Comparison of ENCODE assay signal across 9 cellular contexts in genomic region chr21:42235593-42235992, GRCh38. TPM values are rescaled to one million over a fixed set of nuclear protein-coding genes. Genes with fewer than 3 reads are reported as not detected.
DNase-seq lines count a peak whose midpoint lies in the region; ATAC-seq and TF ChIP-seq lines count a peak whose summit lies in the region.
"Had no signal": no experiment of that assay in that cellular context is flagged by ENCODE, and none has a peak within 500 bp of the region (broad histone marks: within the 10 kb centered on the region; RNA-seq: fewer than 3 reads in every experiment).

No MANE protein-coding gene starts in this region.

- peak overlapping the region; percentile 72 for H3K4me3 Mint-ChIP-seq in activated CD4-positive, alpha-beta T cell treated with anti-CD3 and anti-CD28 coated beads, Interleukin-2, amount 10 ng/mL, durations not matched to agents 24 days and 14 days
- peak overlapping the region; percentile 67 for H3K4me3 Mint-ChIP-seq in activated CD8-positive, alpha-beta T cell treated with anti-CD3 and anti-CD28 coated beads for 36 hours

- WGBS in stomach, 5 donors, result 22 to 55% (median 39%) methylated on average over 9 of the region's 9 CpGs

- H3K4me3 ChIP-seq in iPS-18a (ENCODE audit: low read length) (peak overlapping the region; percentile 56), stomach (peak overlapping the region in 2 of 4 donors; percentile 56 to 57)

- peak overlapping the region; percentile 94 for H3K27ac Mint-ChIP-seq in activated CD4-positive, alpha-beta T cell treated with anti-CD3 and anti-CD28 coated beads, Interleukin-2, amount 10 ng/mL, durations not matched to agents 24 days and 14 days
- peak overlapping the region; percentile 93 for H3K27ac Mint-ChIP-seq in activated CD8-positive, alpha-beta T cell treated with anti-CD3 and anti-CD28 coated beads for 36 hours

- no peaks in the 10 kb centered on the region for H3K36me3 ChIP-seq in iPS-18a (ENCODE audit: control insufficient read depth, low read depth, low read length)
- H3K36me3 ChIP-seq in stomach, result no peaks in the 10 kb centered on the region

- no peak for TF ChIP-seq EP300 in stomach (IDR thresholded peaks at IDR 0.05)

- H3K27me3 ChIP-seq in iPS-18a (ENCODE audit: control insufficient read depth, insufficient read depth, low read length), result peaks cover 55% of the 10 kb centered on the region
- no peaks in the 10 kb centered on the region for H3K27me3 ChIP-seq in stomach

- no peak for DNase-seq in activated CD4-positive, alpha-beta T cell treated with anti-CD3 and anti-CD28 coated beads, Interleukin-2, amount 10 ng/mL, durations not matched to agents 24 days and 14 days
- no peak for DNase-seq in activated CD4-positive, alpha-beta T cell treated with anti-CD3 and anti-CD28 coated beads, Interleukin-2, amount 50 U/mL, for 4 hours
- peak; percentile 25 for DNase-seq in activated CD8-positive, alpha-beta T cell treated with anti-CD3 and anti-CD28 coated beads for 36 hours
- no peak for DNase-seq in stomach
- DNase-seq in effector CD4-positive, alpha-beta T cell, result no peak
- no peak for DNase-seq in stimulated activated CD4-positive, alpha-beta T cell treated with anti-CD3 and anti-CD28 coated beads, Interleukin-4, amount 100 ng/mL, for 24 hours
- DNase-seq: NCI-H1092 had no signal

- H3K9me3 Mint-ChIP-seq in activated CD4-positive, alpha-beta T cell treated with anti-CD3 and anti-CD28 coated beads, Interleukin-2, amount 10 ng/mL, durations not matched to agents 24 days and 14 days, result peaks cover 6% of the 10 kb centered on the region
- H3K9me3 Mint-ChIP-seq in activated CD8-positive, alpha-beta T cell treated with anti-CD3 and anti-CD28 coated beads for 36 hours, result peaks cover 4% of the 10 kb centered on the region

- peaks cover 30% of the 10 kb centered on the region for H3K4me1 ChIP-seq in iPS-18a (ENCODE audit: control insufficient read depth, low read depth, low read length)
- peaks cover 66 to 89% (median 71%) of the 10 kb centered on the region in 4 donors for H3K4me1 ChIP-seq in stomach

- no peak for TF ChIP-seq CTCF in activated CD8-positive, alpha-beta T cell treated with anti-CD3 and anti-CD28 coated beads for 36 hours (IDR thresholded peaks at IDR 0.05)
- TF ChIP-seq CTCF in stomach (IDR thresholded peaks at IDR 0.05), result no peak

- peak overlapping the region; percentile 43 for H3K9ac ChIP-seq in iPS-18a (ENCODE audit: low read length)

- no peaks in the 10 kb centered on the region for H3K27me3 Mint-ChIP-seq in activated CD4-positive, alpha-beta T cell treated with anti-CD3 and anti-CD28 coated beads, Interleukin-2, amount 10 ng/mL, durations not matched to agents 24 days and 14 days
- no peaks in the 10 kb centered on the region for H3K27me3 Mint-ChIP-seq in activated CD8-positive, alpha-beta T cell treated with anti-CD3 and anti-CD28 coated beads for 36 hours

- no peak for TF ChIP-seq POLR2A in stomach (IDR thresholded peaks at IDR 0.05)

- POLR2A ChIA-PET in activated CD8-positive, alpha-beta T cell treated with anti-CD3 and anti-CD28 coated beads for 36 hours (lab: Charles Lee), result interaction anchor here (0.7 to 9.6 kb wide), 9 partner anchors 9 to 262 kb away, joined by 3 to 110 read pairs (median 4); partner anchors contain the start of gene ABCG1

- CTCF ChIA-PET in activated CD8-positive, alpha-beta T cell treated with anti-CD3 and anti-CD28 coated beads for 36 hours (lab: Charles Lee), result interaction anchor here (1.4 to 4.7 kb wide), 3 partner anchors 23 to 43 kb away, joined by 5 to 38 read pairs (median 6); no protein-coding TSS in a partner anchor

- no peak for ATAC-seq in activated CD8-positive, alpha-beta T cell treated with anti-CD3 and anti-CD28 coated beads for 36 hours
- ATAC-seq in GM21515 (IDR thresholded peaks at IDR 0.05; ENCODE audit: unreplicated experiment), result no peak

- no peaks in the 10 kb centered on the region for H3K9me3 ChIP-seq in iPS-18a (ENCODE audit: control insufficient read depth, low read depth, low read length)
- H3K9me3 ChIP-seq in stomach, result no peaks in the 10 kb centered on the region

- peaks cover 6% of the 10 kb centered on the region for H3K36me3 Mint-ChIP-seq in activated CD4-positive, alpha-beta T cell treated with anti-CD3 and anti-CD28 coated beads, Interleukin-2, amount 10 ng/mL, durations not matched to agents 24 days and 14 days (ENCODE audit: low read depth)
- peaks cover 16% of the 10 kb centered on the region for H3K36me3 Mint-ChIP-seq in activated CD8-positive, alpha-beta T cell treated with anti-CD3 and anti-CD28 coated beads for 36 hours (ENCODE audit: low read depth)

- peaks cover 81% of the 10 kb centered on the region for H3K4me1 Mint-ChIP-seq in activated CD4-positive, alpha-beta T cell treated with anti-CD3 and anti-CD28 coated beads, Interleukin-2, amount 10 ng/mL, durations not matched to agents 24 days and 14 days
- H3K4me1 Mint-ChIP-seq in activated CD8-positive, alpha-beta T cell treated with anti-CD3 and anti-CD28 coated beads for 36 hours (ENCODE audit: low read depth), result peaks cover 87% of the 10 kb centered on the region

- intact Hi-C loops in activated CD4-positive, alpha-beta T cell treated with anti-CD3 and anti-CD28 coated beads, Interleukin-2, amount 10 ng/mL, durations not matched to agents 24 days and 14 days (cut with micrococcal nuclease), result loop anchor here (2.0 to 10.0 kb wide), 2 partner anchors 15 to 811 kb away; partner anchors contain the start of gene MX1
- intact Hi-C loops in activated CD8-positive, alpha-beta T cell treated with anti-CD3 and anti-CD28 coated beads for 36 hours (cut with micrococcal nuclease), result loop anchor here (5.0 to 10.0 kb wide), 2 partner anchors 43 to 231 kb away; no protein-coding TSS in a partner anchor
- intact Hi-C loops in stomach (cut with DNase I; ENCODE audit: low total_unique reads), result no loop called here

- H3K27ac ChIP-seq in iPS-18a (ENCODE audit: low read length), result no peak overlapping the region
- peak overlapping the region; percentile 83 to 91 (median 88) for H3K27ac ChIP-seq in stomach

RNA-seq across cellular contexts. Expression of gene ABCG1, which starts 16.7 kb away (rescaled TPM):
- 10.3 and 11.4 TPM in 2 replicates for total RNA-seq in activated CD4-positive, alpha-beta T cell treated with anti-CD3 and anti-CD28 coated beads, Interleukin-2, amount 10 ng/mL, durations not matched to agents 24 days and 14 days
- 10 to 100 TPM; 12.1 to 12.7 TPM for total RNA-seq in activated CD8-positive, alpha-beta T cell treated with anti-CD3 and anti-CD28 coated beads for 36 hours
- 10 to 100 TPM in 4 of 5 donors, 1 to 10 TPM in 1; 4.1 to 65.9 (median 31.6) TPM for total RNA-seq in stomach
- polyA plus RNA-seq in stomach, result 1 to 10 TPM; 3.1 to 4.7 (median 4.2) TPM
